Comparison of ENCODE assay signal across 8 cellular contexts in the genomic region with DNA sequence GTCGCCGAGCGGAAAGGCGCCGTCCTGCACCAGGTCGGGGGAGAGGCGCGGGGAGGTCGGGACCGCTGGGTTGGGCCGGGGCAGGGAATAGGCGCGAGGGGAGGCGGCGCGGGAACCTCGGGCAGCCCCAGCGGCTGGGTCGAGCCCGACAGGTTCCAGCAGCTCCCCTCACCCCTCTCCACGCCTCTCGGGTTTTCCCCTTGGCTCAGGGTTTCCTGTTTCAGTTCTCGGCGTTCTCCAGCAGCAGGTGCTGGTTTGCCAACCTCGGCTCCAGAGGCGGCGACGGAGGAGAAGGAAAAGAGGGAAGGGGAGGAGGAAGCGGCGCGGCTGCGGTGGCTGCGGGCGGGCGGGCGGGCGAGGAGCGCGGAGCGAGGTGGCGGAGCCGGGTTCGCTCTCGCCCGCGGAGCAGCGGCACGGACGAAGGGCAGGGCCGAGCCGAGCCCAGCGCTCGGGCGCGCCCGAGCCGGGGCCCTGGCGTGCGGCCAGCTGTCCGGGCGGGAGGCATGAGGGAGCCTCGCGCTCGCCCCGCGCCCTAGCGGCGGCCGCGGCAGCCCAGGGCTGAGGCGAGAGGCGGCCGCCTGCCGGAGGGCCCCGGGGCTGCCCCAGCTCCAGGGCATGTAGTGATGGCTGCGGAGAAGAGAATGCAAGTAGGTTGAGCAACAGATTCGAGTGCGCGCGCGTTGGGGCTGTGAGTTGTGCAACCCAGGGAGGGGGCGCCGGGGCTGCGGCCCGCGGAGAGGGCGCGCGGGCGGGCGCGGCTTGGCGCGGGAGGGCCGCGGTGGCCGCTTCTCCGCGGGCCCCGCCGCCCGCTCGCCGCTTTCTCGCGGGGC. TPM values are rescaled to one million over a fixed set of nuclear protein-coding genes. Genes with fewer than 3 reads are reported as not detected.
DNase-seq lines count a peak whose midpoint lies in the region; ATAC-seq lines count a peak whose summit lies in the region.

TSS of gene ZC3H12C (plus strand) at position 816 of the 830 bp plus-strand sequence. CDS start 20 bp downstream, outside the sequence.

- H3K27me3 Mint-ChIP-seq in T-helper 17 cell = peaks cover 33% of the 10 kb centered on the region

- peak; percentile 69 for ATAC-seq in GM18502 (IDR thresholded peaks at IDR 0.05; ENCODE audit: poor library complexity, unreplicated experiment)
- peak; percentile 56 for ATAC-seq in HG02840 (IDR thresholded peaks at IDR 0.05; ENCODE audit: low FRiP score, unreplicated experiment)
- peak; percentile 75 for ATAC-seq in T-helper 17 cell

- DNase-seq in ACHN (peak; percentile 90), NCI-H146 (lab: John Stamatoyannopoulos, UW) (peak; percentile 89), T-helper 17 cell (peak; percentile 7 to 29 (median 22)), kidney glomerular epithelial cell (lab: John Stamatoyannopoulos, UW) (peak; percentile 89)
- DNase-seq in stimulated activated CD4-positive, alpha-beta T cell treated with anti-CD3 and anti-CD28 coated beads, Interleukin-12 subunit alpha, Interleukin-12 subunit beta, amount 100 ng/mL, for 48 hours (ENCODE audit: low read depth in 2 of 3, low spot score in 1 of 3) = peak; percentile 13 to 54 (median 32)

- H3K9me3 ChIP-seq in T-helper 17 cell (ENCODE audit: control insufficient read depth, low read length, poor library complexity, severe bottlenecking) = no peaks in the 10 kb centered on the region

- peak within 1 kb of the TSS; percentile 91 for H3K4me3 Mint-ChIP-seq in T-helper 17 cell

- in situ Hi-C loops in ACHN (cut with HindIII; ENCODE audit: low pct_ligation_motif_present, low pct_unique_long_range_greater_than_20kb, low sequenced_read_pairs) = no loop called here

- H3K27ac ChIP-seq in cingulate gyrus (ENCODE audit: low read depth, low read length) = peak within 1 kb of the TSS; percentile 85

- peaks cover 9% of the 10 kb centered on the region for H3K4me1 Mint-ChIP-seq in T-helper 17 cell

- H3K27ac Mint-ChIP-seq in T-helper 17 cell = no peak within 1 kb of the TSS

- peaks cover 2% of the 10 kb centered on the region for H3K36me3 Mint-ChIP-seq in T-helper 17 cell (ENCODE audit: low read depth)

RNA-seq across cellular contexts. Expression of gene ZC3H12C, which starts in this region (rescaled TPM):
- total RNA-seq in T-helper 17 cell = under 1 TPM; 0.15 to 0.91 TPM

Comparison
In these comparisons a context has a peak if more than half of its experiments do, and no peak if none do; other contexts are left out.
1. Peak in every context shown above with its lines: DNase-seq, ATAC-seq and H3K27ac ChIP-seq.
2. Peak in DNase-seq and ATAC-seq in T-helper 17 cell; RNA of the gene not detected or under 1 TPM.
3. DNase-seq: peak in every context shown above with its lines; median percentile 90 in ACHN; 89 in NCI-H146; 89 in kidney glomerular epithelial cell; 32 in stimulated activated CD4-positive, alpha-beta T cell treated with anti-CD3 and anti-CD28 coated beads, Interleukin-12 subunit alpha, Interleukin-12 subunit beta, amount 100 ng/mL, for 48 hours; 22 in T-helper 17 cell.